Comparison of ENCODE assay signal across 8 cellular contexts in the genomic region with DNA sequence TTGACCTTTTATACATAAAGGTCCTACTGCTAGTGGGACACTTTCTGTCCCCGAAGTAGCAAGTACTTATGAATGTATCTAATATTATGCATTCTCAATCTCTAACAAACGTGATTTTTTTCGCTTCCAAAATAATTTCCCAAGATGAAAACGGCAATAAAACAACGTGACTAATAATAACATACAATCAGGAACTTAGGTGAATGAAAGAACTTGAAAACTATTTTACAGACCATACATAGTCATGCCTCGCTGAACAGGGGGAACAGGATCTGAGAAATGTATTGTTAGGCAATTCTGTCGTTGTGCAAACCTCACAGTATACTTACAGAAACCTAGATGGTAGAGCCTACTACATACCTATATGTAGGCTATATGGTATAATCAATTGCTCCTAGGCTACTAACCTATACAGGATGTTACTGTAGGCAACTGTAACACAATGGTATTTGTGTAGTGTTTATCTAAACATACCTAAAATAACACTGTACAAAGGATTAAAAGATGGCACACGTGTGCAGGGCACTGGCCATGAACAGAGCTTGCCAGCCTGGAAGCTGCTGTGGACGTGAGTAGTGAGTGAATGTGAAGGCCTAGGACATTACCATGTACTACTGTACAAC. TPM values are rescaled to one million over a fixed set of nuclear protein-coding genes. Genes with fewer than 3 reads are reported as not detected.
DNase-seq lines count a peak whose midpoint lies in the region; ATAC-seq and TF ChIP-seq lines count a peak whose summit lies in the region.

No MANE protein-coding gene starts in this region.

- H4K91ac ChIP-seq in IMR-90 (ENCODE audit: insufficient read depth, low read depth, low read length), result no peak overlapping the region

- in situ Hi-C loops in Caki2 (cut with HindIII; ENCODE audit: low pct_unique_long_range_greater_than_20kb, low sequenced_read_pairs), result no loop called here
- in situ Hi-C loops in IMR-90 (cut with MboI; ENCODE audit: low sequenced_read_pairs), result loop anchor here (5.0 kb wide), 1 partner anchor 120 kb away; no protein-coding TSS in a partner anchor

- peak overlapping the region; percentile 32; the same call in 1 of the 2 replicates for H3K23ac ChIP-seq in IMR-90 (ENCODE audit: low read depth, low read length)

- H3K14ac ChIP-seq in IMR-90 (replicated peaks; ENCODE audit: low read depth, low read length), result peak overlapping the region; percentile 69

- H3K9me3 ChIP-seq in IMR-90 (ENCODE audit: control insufficient read depth, insufficient read depth, low read length) (no peaks in the 10 kb centered on the region), parathyroid adenoma (ENCODE audit: control insufficient read depth, low read length) (no peaks in the 10 kb centered on the region)

- no peak for TF ChIP-seq POLR2A in IMR-90 (IDR thresholded peaks at IDR 0.05; ENCODE audit: low read depth, low read length)

- H2AK5ac ChIP-seq in IMR-90 (ENCODE audit: low read depth, low read length), result peak overlapping the region; percentile 12; the same call in 1 of the 2 replicates

- H3K9me1 ChIP-seq in IMR-90 (ENCODE audit: insufficient read depth, low read length), result peaks cover 13% of the 10 kb centered on the region

- 0 out of 2 replicates have a peak, but pooled peaks have one; percentile 1 for TF ChIP-seq RAD21 in IMR-90 (IDR thresholded peaks at IDR 0.05; ENCODE audit: low read length)

- DNase-seq in Caki2 (ENCODE audit: low read depth) (peak; percentile 52), IMR-90 (peak; percentile 39), UCSD-AML1 (lab: John Stamatoyannopoulos, UW; ENCODE audit: unreplicated experiment) (peak; percentile 14), fibroblast of peridontal ligament (ENCODE audit: extremely low read depth) (peak; percentile 45), activated gamma-delta T cell treated with Interleukin-2 at 50 U/mL for 16 hours (no peak)

- H3K4me1 ChIP-seq in IMR-90 (ENCODE audit: control insufficient read depth, insufficient read depth, low read length) (peaks cover 2% of the 10 kb centered on the region; the same call in 1 of the 2 replicates), parathyroid adenoma (peaks cover 12% of the 10 kb centered on the region)

- ATAC-seq in IMR-90 (ENCODE audit: low read depth) (no peak), GM19452 (IDR thresholded peaks at IDR 0.05; ENCODE audit: unreplicated experiment) (no peak), GM18861 (IDR thresholded peaks at IDR 0.05; ENCODE audit: unreplicated experiment) (no peak)

- H3K18ac ChIP-seq in IMR-90 (ENCODE audit: low read depth, low read length), result peak overlapping the region; percentile 7; the same call in 1 of the 2 replicates

- no TSS peak for BruUV-seq in IMR-90 (replicated peaks; lab: Mats Ljungman, UMichigan)

- H3K4me2 ChIP-seq in IMR-90 (ENCODE audit: low read depth, low read length), result peak overlapping the region; percentile 96
- H3K4me2 ChIP-seq in parathyroid adenoma (ENCODE audit: low read length), result peak overlapping the region; percentile 46

- H3K79me1 ChIP-seq in IMR-90 (ENCODE audit: low read depth in 1 of 2, low read length in 2 of 2), result peaks cover 0 to 13% of the 10 kb centered on the region in 2 experiments; a peak in 2 of 4 replicates

- dilution Hi-C loops in IMR-90 (cut with HindIII; ENCODE audit: low sequenced_read_pairs, unreplicated experiment), result no loop called here

- H3K36me3 ChIP-seq in IMR-90 (ENCODE audit: control insufficient read depth, insufficient read depth, low read length) (peaks cover 4% of the 10 kb centered on the region), parathyroid adenoma (ENCODE audit: control insufficient read depth, insufficient read depth, low read length) (no peaks in the 10 kb centered on the region)

- peak overlapping the region; percentile 63 for H3K4ac ChIP-seq in IMR-90 (ENCODE audit: low read depth, low read length)

- POLR2A ChIA-PET in IMR-90 (lab: Charles Lee; ENCODE audit: unreplicated experiment), result interaction anchor here (1.2 to 1.8 kb wide), 5 partner anchors 53 to 126 kb away, joined by 5 to 7 read pairs (median 6); no protein-coding TSS in a partner anchor

- peaks cover 12% of the 10 kb centered on the region for H3K79me2 ChIP-seq in parathyroid adenoma

- peaks cover 71% of the 10 kb centered on the region for H4K20me1 ChIP-seq in IMR-90 (ENCODE audit: insufficient read depth, low read length)

- CTCF ChIA-PET in IMR-90 (lab: Yijun Ruan, JAX), result interaction anchor here (0.6 to 3.3 kb wide), 13 partner anchors 29 to 978 kb away, joined by 3 to 26 read pairs (median 6); no protein-coding TSS in a partner anchor

- no peak overlapping the region for H2BK120ac ChIP-seq in IMR-90 (ENCODE audit: low read depth, low read length)

- no peak overlapping the region for H2BK20ac ChIP-seq in IMR-90 (ENCODE audit: low read depth, low read length)

- peak overlapping the region; percentile 70 for H3K4me3 ChIP-seq in IMR-90 (ENCODE audit: insufficient read depth, low read depth, low read length)
- no peak overlapping the region for H3K4me3 ChIP-seq in parathyroid adenoma (ENCODE audit: low read depth, low read length)

- no peaks in the 10 kb centered on the region for H3K27me3 ChIP-seq in IMR-90 (ENCODE audit: control insufficient read depth, insufficient read depth, low read length)
- H3K27me3 ChIP-seq in parathyroid adenoma (ENCODE audit: control insufficient read depth, insufficient read depth, low read length), result no peaks in the 10 kb centered on the region

- H2AFZ ChIP-seq in IMR-90 (replicated peaks; ENCODE audit: low read length, poor library complexity) (no peak overlapping the region), parathyroid adenoma (no peak overlapping the region)

- H3K9ac ChIP-seq in IMR-90 (ENCODE audit: low read depth, low read length) (peak overlapping the region; percentile 97), parathyroid adenoma (no peak overlapping the region)

- WGBS in IMR-90 (ENCODE audit: extremely low coverage in 2 of 2, insufficient read length in 1 of 2), 2 experiments, result no CpG with 5 or more reads among the region's 9 CpGs

- H3K56ac ChIP-seq in IMR-90 (ENCODE audit: extremely low read depth, insufficient read depth, low read length), result peak overlapping the region; percentile 79; the same call in 1 of the 2 replicates

- H2BK5ac ChIP-seq in IMR-90 (ENCODE audit: low read depth, low read length, poor library complexity, severe bottlenecking), result peak overlapping the region; percentile 94

- no peak overlapping the region for H2BK15ac ChIP-seq in IMR-90 (ENCODE audit: low read depth, low read length)

- peak overlapping the region; percentile 60 for H3K27ac ChIP-seq in IMR-90 (ENCODE audit: insufficient read depth, low read length)
- no peak overlapping the region for H3K27ac ChIP-seq in parathyroid adenoma

- intact Hi-C loops in IMR-90 (cut with micrococcal nuclease), result loop anchor here (2.0 to 10.0 kb wide), 5 partner anchors 33 to 323 kb away; a partner anchor contains a TSS

- H2AK9ac ChIP-seq in IMR-90 (replicated peaks; ENCODE audit: low read depth, low read length, poor library complexity), result no peak overlapping the region

- TF ChIP-seq CTCF in IMR-90 (conservative IDR thresholded peaks at IDR 0.05; ENCODE audit: low read depth, low read length), result no peak
- no peak for TF ChIP-seq CTCF in parathyroid adenoma (IDR thresholded peaks at IDR 0.05)

- H4K8ac ChIP-seq in IMR-90 (ENCODE audit: low read depth in 2 of 2, low read length in 2 of 2), result 0 out of 4 replicates have a peak overlapping the region, but pooled peaks of 1 of the 2 experiments have one; percentile 15

- no peak overlapping the region for H4K5ac ChIP-seq in IMR-90 (ENCODE audit: low read depth, low read length)

TF ChIP-seq in IMR-90, 13 proteins besides CTCF, POLR2A, EP300 and RAD21:
- TF ChIP-seq CEBPB (IDR thresholded peaks at IDR 0.05; ENCODE audit: low read depth, low read length), result peak; percentile 79
- no peak for TF ChIP-seq RFX5 (IDR thresholded peaks at IDR 0.05; ENCODE audit: low read depth, low read length)
- TF ChIP-seq RCOR1 (IDR thresholded peaks at IDR 0.05; ENCODE audit: insufficient replicate concordance, low read length), result no peak
- TF ChIP-seq MXI1 (IDR thresholded peaks at IDR 0.05; ENCODE audit: borderline replicate concordance, low read depth, low read length), result peak; percentile 66; the same call in 1 of the 2 replicates
- TF ChIP-seq SMC3 (IDR thresholded peaks at IDR 0.05; ENCODE audit: low read depth, low read length), result no peak
- TF ChIP-seq CHD1 (IDR thresholded peaks at IDR 0.05; ENCODE audit: low read depth, low read length), result no peak

RNA-seq across cellular contexts. Expression of a gene that starts 2.5 kb away (rescaled TPM):
- total RNA-seq in Caki2 (2014; rRNA removed; shearing (Covaris generic); ENCODE audit: low replicate concordance), result 184 and 231 TPM in 2 replicates
- total RNA-seq in IMR-90 (2012; rRNA removed), result 77.8 and 216 TPM in 2 replicates
- 466 and 588 TPM in 2 replicates for polyA plus RNA-seq in IMR-90 (2012; rRNA removed)
- polyA plus RNA-seq in IMR-90 (2012; cell fraction: cytosol; rRNA removed), result 457 and 1,011 TPM in 2 replicates
- polyA plus RNA-seq in IMR-90 (2012; cell fraction: nucleus; rRNA removed; ENCODE audit: low replicate concordance), result 258 and 509 TPM in 2 replicates
